8 cellular contexts compared by ENCODE assay signal in genomic region chr11:535519-536454, GRCh38. TPM values are rescaled to one million over a fixed set of nuclear protein-coding genes. Genes with fewer than 3 reads are reported as not detected.
DNase-seq lines count a peak whose midpoint lies in the region; ATAC-seq and TF ChIP-seq lines count a peak whose summit lies in the region.

HRAS (minus strand) TSS chr11:535576.

- no peaks in the 10 kb centered on the region for H3K27me3 ChIP-seq in adrenal gland
- peaks cover 0 to 25% (median 14%) of the 10 kb centered on the region in 7 donors for H3K27me3 ChIP-seq in heart right ventricle
- no peaks in the 10 kb centered on the region for H3K27me3 ChIP-seq in upper lobe of right lung

- 1 to 34% (median 3%) methylated on average over 9 to 97 of the region's 97 CpGs for WGBS in adrenal gland, 4 donors
- WGBS in heart right ventricle, 2 donors = 3% methylated on average over 73 to 97 of the region's 97 CpGs

- ATAC-seq in HG02798 (IDR thresholded peaks at IDR 0.05; ENCODE audit: poor library complexity, unreplicated experiment) = peak; percentile 84
- ATAC-seq in heart right ventricle = peak; percentile 89 to 97 (median 94)
- ATAC-seq in upper lobe of right lung = peak; percentile 90

- peaks cover 1% of the 10 kb centered on the region for H3K36me3 Mint-ChIP-seq in progenitor cell of endocrine pancreas (ENCODE audit: insufficient read depth)

- no peaks in the 10 kb centered on the region for H3K9me3 ChIP-seq in adrenal gland (replicated peaks in 1 of 3)
- H3K9me3 ChIP-seq in heart right ventricle = no peaks in the 10 kb centered on the region
- H3K9me3 ChIP-seq in upper lobe of right lung = no peaks in the 10 kb centered on the region

- peak within 1 kb of the TSS; percentile 83 for H3K4me3 Mint-ChIP-seq in progenitor cell of endocrine pancreas (ENCODE audit: low read depth)

- no peaks in the 10 kb centered on the region for H3K9me3 Mint-ChIP-seq in progenitor cell of endocrine pancreas (ENCODE audit: low read depth)

- intact Hi-C loops in adrenal gland (cut with DNase I) = no loop called here
- intact Hi-C loops in heart right ventricle (cut with DNase I) = loop anchor here in 1 of 10 donors (2.0 to 10.0 kb wide), 2 partner anchors 29 to 89 kb away; partner anchors contain the start of genes CDHR5, RNH1 and SCT
- intact Hi-C loops in upper lobe of right lung (cut with DNase I) = no loop called here

- DNase-seq in NCI-H1436 treated with DMSO at 0.1 percent for 48 hours (lab: John Stamatoyannopoulos, UW) (peak; percentile 53), T-helper 1 cell (peak; percentile 93 to 98 (median 95)), adrenal gland (peak; percentile 93 to 95 (median 95)), heart right ventricle (peak; percentile 92 to 96), progenitor cell of endocrine pancreas (ENCODE audit: low spot score, unreplicated experiment) (peak; percentile 91), upper lobe of right lung (peak; percentile 97)

- peak within 1 kb of the TSS; percentile 83 for H3K4me3 ChIP-seq in GM12875 (ENCODE audit: low read depth, low read length)
- peak within 1 kb of the TSS; percentile 40 to 91 (median 80) for H3K4me3 ChIP-seq in adrenal gland
- H3K4me3 ChIP-seq in heart right ventricle = peak within 1 kb of the TSS; percentile 64 to 95 (median 86)
- H3K4me3 ChIP-seq in upper lobe of right lung = peak within 1 kb of the TSS; percentile 92

- H3K27me3 Mint-ChIP-seq in progenitor cell of endocrine pancreas = no peaks in the 10 kb centered on the region

- peaks cover 14 to 26% of the 10 kb centered on the region in 2 donors for H3K4me1 ChIP-seq in adrenal gland (replicated peaks in 1 of 2)
- H3K4me1 ChIP-seq in heart right ventricle = peaks cover 15 to 51% (median 39%) of the 10 kb centered on the region in 9 donors
- peaks cover 31% of the 10 kb centered on the region for H3K4me1 ChIP-seq in upper lobe of right lung

- peak in 1 of 2 donors; percentile 61 for TF ChIP-seq POLR2A in adrenal gland (IDR thresholded peaks at IDR 0.05)

- TF ChIP-seq CTCF in GM12875 (IDR thresholded peaks at IDR 0.05; ENCODE audit: borderline replicate concordance, insufficient read depth, low read depth, low read length) (no peak), adrenal gland (IDR thresholded peaks at IDR 0.05) (no peak), heart right ventricle (IDR thresholded peaks at IDR 0.05) (no peak), progenitor cell of endocrine pancreas (IDR thresholded peaks at IDR 0.05; ENCODE audit: unreplicated experiment) (no peak), upper lobe of right lung (IDR thresholded peaks at IDR 0.05) (no peak)

- peak within 1 kb of the TSS; percentile 95 for H3K27ac Mint-ChIP-seq in progenitor cell of endocrine pancreas

- peak within 1 kb of the TSS in 2 of 5 donors; percentile 74 to 82 for H3K27ac ChIP-seq in adrenal gland
- H3K27ac ChIP-seq in heart right ventricle = peak within 1 kb of the TSS in 9 of 10 donors; percentile 73 to 88 (median 82)
- H3K27ac ChIP-seq in upper lobe of right lung = peak within 1 kb of the TSS; percentile 84

- H3K36me3 ChIP-seq in adrenal gland (replicated peaks in 1 of 2) (peaks cover 0 to 27% of the 10 kb centered on the region in 2 donors), heart right ventricle (peaks cover 0 to 31% (median 16%) of the 10 kb centered on the region in 9 donors), upper lobe of right lung (peaks cover 27% of the 10 kb centered on the region)

- peaks cover 6% of the 10 kb centered on the region for H3K4me1 Mint-ChIP-seq in progenitor cell of endocrine pancreas (ENCODE audit: low read depth)

RNA-seq across cellular contexts. Expression of gene HRAS, which starts in this region (rescaled TPM):
- total RNA-seq in adrenal gland = 10 to 100 TPM; 10.8 to 45.0 (median 39.0) TPM
- polyA plus RNA-seq in adrenal gland = 100 to 1,000 TPM in 2 of 3 donors, 10 to 100 TPM in 1; 18.7 to 190 (median 164) TPM
- total RNA-seq in heart right ventricle = 10 to 100 TPM; 44.7 to 61.1 (median 54.5) TPM
- 100 to 1,000 TPM; 107 to 132 TPM for polyA plus RNA-seq in heart right ventricle
- total RNA-seq in progenitor cell of endocrine pancreas = 53.4 and 61.6 TPM in 2 replicates
- 55.5 TPM for total RNA-seq in upper lobe of right lung
